1 cellular context compared by ENCODE assay signal in the genomic region with DNA sequence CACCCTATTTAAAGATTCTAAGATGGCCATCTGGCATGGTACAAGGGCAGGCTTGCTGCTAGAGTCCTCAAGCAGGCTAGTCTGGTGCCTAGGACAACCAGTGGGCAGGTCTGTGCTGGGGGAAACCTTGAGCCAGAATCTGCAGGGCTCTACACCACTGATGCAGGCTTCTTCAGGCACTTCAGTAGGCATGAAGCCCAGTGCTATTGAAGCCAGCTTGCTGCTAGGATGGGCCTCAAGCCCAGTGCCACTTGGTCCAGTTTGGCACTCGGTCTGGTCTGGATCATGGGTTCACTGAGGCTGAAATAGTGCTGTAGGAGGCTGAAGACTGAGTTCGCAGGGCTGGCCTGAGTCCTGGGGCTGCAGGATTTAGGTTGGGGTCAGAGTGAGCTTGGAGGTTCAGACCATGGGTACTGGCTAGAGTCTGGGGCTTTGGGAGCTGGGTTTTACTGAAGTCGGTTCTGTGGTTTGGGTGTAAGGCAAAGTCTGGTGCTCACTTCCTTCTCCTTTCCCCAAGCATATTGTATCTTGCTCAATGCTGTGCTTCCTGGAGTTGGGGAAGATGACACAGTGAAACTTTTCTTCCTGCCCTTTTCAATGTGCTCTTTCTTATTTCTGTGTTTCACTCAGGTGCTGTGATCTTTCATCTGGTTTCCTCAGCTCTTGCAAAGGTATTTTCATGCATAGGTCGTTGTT.
TF ChIP-seq lines count a peak whose summit lies in the region.

No MANE protein-coding gene starts in this region.

TF ChIP-seq in SK-N-SH, 30 proteins besides CTCF, POLR2A, EP300 and RAD21 (continued from another document):
- TF ChIP-seq, protein P1, sequence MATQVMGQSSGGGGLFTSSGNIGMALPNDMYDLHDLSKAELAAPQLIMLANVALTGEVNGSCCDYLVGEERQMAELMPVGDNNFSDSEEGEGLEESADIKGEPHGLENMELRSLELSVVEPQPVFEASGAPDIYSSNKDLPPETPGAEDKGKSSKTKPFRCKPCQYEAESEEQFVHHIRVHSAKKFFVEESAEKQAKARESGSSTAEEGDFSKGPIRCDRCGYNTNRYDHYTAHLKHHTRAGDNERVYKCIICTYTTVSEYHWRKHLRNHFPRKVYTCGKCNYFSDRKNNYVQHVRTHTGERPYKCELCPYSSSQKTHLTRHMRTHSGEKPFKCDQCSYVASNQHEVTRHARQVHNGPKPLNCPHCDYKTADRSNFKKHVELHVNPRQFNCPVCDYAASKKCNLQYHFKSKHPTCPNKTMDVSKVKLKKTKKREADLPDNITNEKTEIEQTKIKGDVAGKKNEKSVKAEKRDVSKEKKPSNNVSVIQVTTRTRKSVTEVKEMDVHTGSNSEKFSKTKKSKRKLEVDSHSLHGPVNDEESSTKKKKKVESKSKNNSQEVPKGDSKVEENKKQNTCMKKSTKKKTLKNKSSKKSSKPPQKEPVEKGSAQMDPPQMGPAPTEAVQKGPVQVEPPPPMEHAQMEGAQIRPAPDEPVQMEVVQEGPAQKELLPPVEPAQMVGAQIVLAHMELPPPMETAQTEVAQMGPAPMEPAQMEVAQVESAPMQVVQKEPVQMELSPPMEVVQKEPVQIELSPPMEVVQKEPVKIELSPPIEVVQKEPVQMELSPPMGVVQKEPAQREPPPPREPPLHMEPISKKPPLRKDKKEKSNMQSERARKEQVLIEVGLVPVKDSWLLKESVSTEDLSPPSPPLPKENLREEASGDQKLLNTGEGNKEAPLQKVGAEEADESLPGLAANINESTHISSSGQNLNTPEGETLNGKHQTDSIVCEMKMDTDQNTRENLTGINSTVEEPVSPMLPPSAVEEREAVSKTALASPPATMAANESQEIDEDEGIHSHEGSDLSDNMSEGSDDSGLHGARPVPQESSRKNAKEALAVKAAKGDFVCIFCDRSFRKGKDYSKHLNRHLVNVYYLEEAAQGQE (IDR thresholded peaks at IDR 0.05; ENCODE audit: low read depth, low read length) = no peak
- TF ChIP-seq POLR2AphosphoS5 (IDR thresholded peaks at IDR 0.05; ENCODE audit: low read depth, low read length) (no peak), TAF1 (IDR thresholded peaks at IDR 0.05; ENCODE audit: borderline replicate concordance, low read depth, low read length) (no peak), CHD2 (IDR thresholded peaks at IDR 0.05; ENCODE audit: low read length, partially characterized antibody) (no peak), TCF12 (IDR thresholded peaks at IDR 0.05) (no peak), MXI1 (IDR thresholded peaks at IDR 0.05; ENCODE audit: low read depth, low read length) (no peak), MEF2A (IDR thresholded peaks at IDR 0.05; ENCODE audit: borderline replicate concordance, low read depth) (no peak), NFIC (IDR thresholded peaks at IDR 0.05; ENCODE audit: borderline replicate concordance) (no peak), GABPA (IDR thresholded peaks at IDR 0.05; ENCODE audit: low read depth) (no peak), JUND (IDR thresholded peaks at IDR 0.05) (no peak)
- TF ChIP-seq, protein P2, sequence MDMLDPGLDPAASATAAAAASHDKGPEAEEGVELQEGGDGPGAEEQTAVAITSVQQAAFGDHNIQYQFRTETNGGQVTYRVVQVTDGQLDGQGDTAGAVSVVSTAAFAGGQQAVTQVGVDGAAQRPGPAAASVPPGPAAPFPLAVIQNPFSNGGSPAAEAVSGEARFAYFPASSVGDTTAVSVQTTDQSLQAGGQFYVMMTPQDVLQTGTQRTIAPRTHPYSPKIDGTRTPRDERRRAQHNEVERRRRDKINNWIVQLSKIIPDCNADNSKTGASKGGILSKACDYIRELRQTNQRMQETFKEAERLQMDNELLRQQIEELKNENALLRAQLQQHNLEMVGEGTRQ (IDR thresholded peaks at IDR 0.05; ENCODE audit: borderline replicate concordance, low read depth, low read length) = no peak
- TF ChIP-seq, protein P3, sequence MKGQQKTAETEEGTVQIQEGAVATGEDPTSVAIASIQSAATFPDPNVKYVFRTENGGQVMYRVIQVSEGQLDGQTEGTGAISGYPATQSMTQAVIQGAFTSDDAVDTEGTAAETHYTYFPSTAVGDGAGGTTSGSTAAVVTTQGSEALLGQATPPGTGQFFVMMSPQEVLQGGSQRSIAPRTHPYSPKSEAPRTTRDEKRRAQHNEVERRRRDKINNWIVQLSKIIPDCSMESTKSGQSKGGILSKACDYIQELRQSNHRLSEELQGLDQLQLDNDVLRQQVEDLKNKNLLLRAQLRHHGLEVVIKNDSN (IDR thresholded peaks at IDR 0.05; ENCODE audit: borderline replicate concordance, low read depth) = no peak
- TF ChIP-seq, protein P4, sequence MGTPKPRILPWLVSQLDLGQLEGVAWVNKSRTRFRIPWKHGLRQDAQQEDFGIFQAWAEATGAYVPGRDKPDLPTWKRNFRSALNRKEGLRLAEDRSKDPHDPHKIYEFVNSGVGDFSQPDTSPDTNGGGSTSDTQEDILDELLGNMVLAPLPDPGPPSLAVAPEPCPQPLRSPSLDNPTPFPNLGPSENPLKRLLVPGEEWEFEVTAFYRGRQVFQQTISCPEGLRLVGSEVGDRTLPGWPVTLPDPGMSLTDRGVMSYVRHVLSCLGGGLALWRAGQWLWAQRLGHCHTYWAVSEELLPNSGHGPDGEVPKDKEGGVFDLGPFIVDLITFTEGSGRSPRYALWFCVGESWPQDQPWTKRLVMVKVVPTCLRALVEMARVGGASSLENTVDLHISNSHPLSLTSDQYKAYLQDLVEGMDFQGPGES (IDR thresholded peaks at IDR 0.05; ENCODE audit: low read depth, low read length) = no peak
- TF ChIP-seq, protein P5, sequence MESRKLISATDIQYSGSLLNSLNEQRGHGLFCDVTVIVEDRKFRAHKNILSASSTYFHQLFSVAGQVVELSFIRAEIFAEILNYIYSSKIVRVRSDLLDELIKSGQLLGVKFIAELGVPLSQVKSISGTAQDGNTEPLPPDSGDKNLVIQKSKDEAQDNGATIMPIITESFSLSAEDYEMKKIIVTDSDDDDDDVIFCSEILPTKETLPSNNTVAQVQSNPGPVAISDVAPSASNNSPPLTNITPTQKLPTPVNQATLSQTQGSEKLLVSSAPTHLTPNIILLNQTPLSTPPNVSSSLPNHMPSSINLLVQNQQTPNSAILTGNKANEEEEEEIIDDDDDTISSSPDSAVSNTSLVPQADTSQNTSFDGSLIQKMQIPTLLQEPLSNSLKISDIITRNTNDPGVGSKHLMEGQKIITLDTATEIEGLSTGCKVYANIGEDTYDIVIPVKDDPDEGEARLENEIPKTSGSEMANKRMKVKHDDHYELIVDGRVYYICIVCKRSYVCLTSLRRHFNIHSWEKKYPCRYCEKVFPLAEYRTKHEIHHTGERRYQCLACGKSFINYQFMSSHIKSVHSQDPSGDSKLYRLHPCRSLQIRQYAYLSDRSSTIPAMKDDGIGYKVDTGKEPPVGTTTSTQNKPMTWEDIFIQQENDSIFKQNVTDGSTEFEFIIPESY (IDR thresholded peaks at IDR 0.05; ENCODE audit: borderline replicate concordance, low read depth) = no peak
- TF ChIP-seq, protein P6, sequence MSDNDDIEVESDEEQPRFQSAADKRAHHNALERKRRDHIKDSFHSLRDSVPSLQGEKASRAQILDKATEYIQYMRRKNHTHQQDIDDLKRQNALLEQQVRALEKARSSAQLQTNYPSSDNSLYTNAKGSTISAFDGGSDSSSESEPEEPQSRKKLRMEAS (IDR thresholded peaks at IDR 0.05; ENCODE audit: low read depth) = no peak
